ENCODE assay signal across 8 cellular contexts in genomic region chr3:184248454-184249411, GRCh38. TPM values are rescaled to one million over a fixed set of nuclear protein-coding genes. Genes with fewer than 3 reads are reported as not detected.
DNase-seq lines count a peak whose midpoint lies in the region; ATAC-seq and TF ChIP-seq lines count a peak whose summit lies in the region.

Gene ALG3 (minus strand): TSS chr3:184248962. CDS start chr3:184248940, 22 bp downstream.

- peaks cover 16% of the 10 kb centered on the region for H3K79me2 ChIP-seq in ACC112 (ENCODE audit: control insufficient read depth, insufficient read depth, low read length, unreplicated experiment)

- H3K36me3 Mint-ChIP-seq in activated CD4-positive, alpha-beta T cell treated with anti-CD3 and anti-CD28 coated beads, Interleukin-2, amount 10 ng/mL, durations not matched to agents 24 days and 14 days (ENCODE audit: low read depth): peaks cover 24% of the 10 kb centered on the region

- peak within 1 kb of the TSS; percentile 98 for H3K4me3 Mint-ChIP-seq in activated CD4-positive, alpha-beta T cell treated with anti-CD3 and anti-CD28 coated beads, Interleukin-2, amount 10 ng/mL, durations not matched to agents 24 days and 14 days

- H3K36me3 ChIP-seq in ACC112 (ENCODE audit: insufficient read depth, low read length) (no peaks in the 10 kb centered on the region), colonic mucosa (no peaks in the 10 kb centered on the region)

- H3K4me3 ChIP-seq in ACC112 (ENCODE audit: low read depth, low read length) (peak within 1 kb of the TSS; percentile 100), colonic mucosa (peak within 1 kb of the TSS; percentile 96)

- H3K4me1 ChIP-seq in ACC112 (ENCODE audit: control insufficient read depth, insufficient read depth, low read length, unreplicated experiment) (no peaks in the 10 kb centered on the region), colonic mucosa (peaks cover 5% of the 10 kb centered on the region)

- H3K27ac Mint-ChIP-seq in activated CD4-positive, alpha-beta T cell treated with anti-CD3 and anti-CD28 coated beads, Interleukin-2, amount 10 ng/mL, durations not matched to agents 24 days and 14 days: peak within 1 kb of the TSS; percentile 100

- H3K9me3 Mint-ChIP-seq in activated CD4-positive, alpha-beta T cell treated with anti-CD3 and anti-CD28 coated beads, Interleukin-2, amount 10 ng/mL, durations not matched to agents 24 days and 14 days: no peaks in the 10 kb centered on the region

- H3K9me3 ChIP-seq in colonic mucosa: no peaks in the 10 kb centered on the region

- no peaks in the 10 kb centered on the region for H3K27me3 Mint-ChIP-seq in activated CD4-positive, alpha-beta T cell treated with anti-CD3 and anti-CD28 coated beads, Interleukin-2, amount 10 ng/mL, durations not matched to agents 24 days and 14 days

- intact Hi-C loops in activated CD4-positive, alpha-beta T cell treated with anti-CD3 and anti-CD28 coated beads, Interleukin-2, amount 10 ng/mL, durations not matched to agents 24 days and 14 days (cut with micrococcal nuclease): loop anchor here (1.0 to 2.0 kb wide), 7 partner anchors 40 to 115 kb away; partner anchors contain the start of genes ABCF3, AP2M1, EIF2B5 and EIF4G1
- intact Hi-C loops in colonic mucosa (cut with DNase I): no loop called here

- peak; percentile 96 for TF ChIP-seq POLR2A in GM18526 (IDR thresholded peaks at IDR 0.05; ENCODE audit: extremely low read depth, insufficient read length)

- H3K9ac ChIP-seq in colonic mucosa (ENCODE audit: low read depth in 2 of 2, low read length in 2 of 2): peak within 1 kb of the TSS; percentile 75 to 100

- peak within 1 kb of the TSS; percentile 89 for H3K27ac ChIP-seq in ACC112 (ENCODE audit: low read depth, low read length)
- peak within 1 kb of the TSS; percentile 85 for H3K27ac ChIP-seq in colonic mucosa

- peak; percentile 83 to 94 for DNase-seq in NCI-H446 (lab: John Stamatoyannopoulos, UW)
- DNase-seq in activated CD4-positive, alpha-beta T cell treated with anti-CD3 and anti-CD28 coated beads, Interleukin-2, amount 10 ng/mL, durations not matched to agents 24 days and 14 days: peak; percentile 97
- DNase-seq in colonic mucosa: peak; percentile 89
- DNase-seq in left kidney (ENCODE audit: low read depth, low spot score): peak; percentile 94
- DNase-seq in stimulated activated CD4-positive, alpha-beta T cell treated with anti-CD3 and anti-CD28 coated beads, Interleukin-1b, Interleukin-23, amount 100 ng/mL, for 4 hours (ENCODE audit: low read depth in 2 of 2): peak; percentile 84 to 87

- peak within 1 kb of the TSS; percentile 100 for H2AFZ ChIP-seq in ACC112 (ENCODE audit: low read length, unreplicated experiment)

- no peak for TF ChIP-seq CTCF in colonic mucosa (IDR thresholded peaks at IDR 0.05)

- peak; percentile 52 for ATAC-seq in HG03135 (IDR thresholded peaks at IDR 0.05; ENCODE audit: unreplicated experiment)

- H3K27me3 ChIP-seq in ACC112 (ENCODE audit: insufficient read depth, low read length): no peaks in the 10 kb centered on the region
- H3K27me3 ChIP-seq in colonic mucosa: no peaks in the 10 kb centered on the region

- peaks cover 16% of the 10 kb centered on the region for H3K4me1 Mint-ChIP-seq in activated CD4-positive, alpha-beta T cell treated with anti-CD3 and anti-CD28 coated beads, Interleukin-2, amount 10 ng/mL, durations not matched to agents 24 days and 14 days

RNA-seq across cellular contexts. Expression of gene ALG3, which starts in this region (rescaled TPM):
- total RNA-seq in activated CD4-positive, alpha-beta T cell treated with anti-CD3 and anti-CD28 coated beads, Interleukin-2, amount 10 ng/mL, durations not matched to agents 24 days and 14 days: 82.5 and 85.3 TPM in 2 replicates
- total RNA-seq in colonic mucosa: 10 to 100 TPM; 25.1 to 78.9 TPM

Comparison
In these comparisons a context has a peak if more than half of its experiments do, and no peak if none do; other contexts are left out.
1. Peak in every context shown above with its lines: DNase-seq, ATAC-seq, H3K4me3 ChIP-seq and H3K27ac ChIP-seq.